Comparison of ENCODE assay signal across 1 cellular context in genomic region chr2:10120158-10120937, GRCh38.
TF ChIP-seq lines count a peak whose summit lies in the region.

No MANE protein-coding gene starts in this region.

TF ChIP-seq in HepG2, 621 proteins besides CTCF, POLR2A, EP300 and RAD21 (continued from another document and continues in another):
- TF ChIP-seq ZNF761 (CRISPR knock-in tag; conservative IDR thresholded peaks at IDR 0.05): peak; percentile 83; the same call in 1 of the 2 replicates
- TF ChIP-seq ARID4A (CRISPR knock-in tag; IDR thresholded peaks at IDR 0.05; ENCODE audit: borderline replicate concordance): peak; percentile 97
- TF ChIP-seq YEATS4 (CRISPR knock-in tag; IDR thresholded peaks at IDR 0.05; ENCODE audit: borderline replicate concordance): peak; percentile 99
- peak; percentile 81; the same call in 1 of the 2 replicates for TF ChIP-seq NFKB2 (CRISPR knock-in tag; IDR thresholded peaks at IDR 0.05; ENCODE audit: borderline replicate concordance)
- TF ChIP-seq, protein P1, sequence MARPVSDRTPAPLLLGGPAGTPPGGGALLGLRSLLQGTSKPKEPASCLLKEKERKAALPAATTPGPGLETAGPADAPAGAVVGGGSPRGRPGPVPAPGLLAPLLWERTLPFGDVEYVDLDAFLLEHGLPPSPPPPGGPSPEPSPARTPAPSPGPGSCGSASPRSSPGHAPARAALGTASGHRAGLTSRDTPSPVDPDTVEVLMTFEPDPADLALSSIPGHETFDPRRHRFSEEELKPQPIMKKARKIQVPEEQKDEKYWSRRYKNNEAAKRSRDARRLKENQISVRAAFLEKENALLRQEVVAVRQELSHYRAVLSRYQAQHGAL (CRISPR knock-in tag; IDR thresholded peaks at IDR 0.05; ENCODE audit: not compliant biosample characterization): peak; percentile 84
- peak; percentile 78 for TF ChIP-seq IRX3 (CRISPR knock-in tag; IDR thresholded peaks at IDR 0.05; ENCODE audit: borderline replicate concordance, low read depth)
- peak; percentile 96 for TF ChIP-seq PATZ1 (CRISPR knock-in tag; IDR thresholded peaks at IDR 0.05)
- no peak for TF ChIP-seq ZNF12 (CRISPR knock-in tag; IDR thresholded peaks at IDR 0.05)
- peak; percentile 49; the same call in 1 of the 2 replicates for TF ChIP-seq SNAI1 (CRISPR knock-in tag; IDR thresholded peaks at IDR 0.05; ENCODE audit: borderline replicate concordance)
- peak; percentile 74; the same call in 1 of the 2 replicates for TF ChIP-seq YEATS2 (CRISPR knock-in tag; IDR thresholded peaks at IDR 0.05; ENCODE audit: borderline replicate concordance)
- peak; percentile 96 for TF ChIP-seq UBTF (CRISPR knock-in tag; IDR thresholded peaks at IDR 0.05)
- no peak; the same call in 1 of the 2 replicates for TF ChIP-seq HOXA9 (CRISPR knock-in tag; IDR thresholded peaks at IDR 0.05; ENCODE audit: borderline replicate concordance)
- TF ChIP-seq ZNF605 (CRISPR knock-in tag; IDR thresholded peaks at IDR 0.05): peak; percentile 94
- TF ChIP-seq ZNF225 (CRISPR knock-in tag; IDR thresholded peaks at IDR 0.05): peak; percentile 27; the same call in 1 of the 2 replicates
- TF ChIP-seq ZKSCAN5 (CRISPR knock-in tag; IDR thresholded peaks at IDR 0.05): 0 out of 2 replicates have a peak, but pooled peaks have one; percentile 68
- no peak for TF ChIP-seq TCF12 (IDR thresholded peaks at IDR 0.05)
- TF ChIP-seq TCF12 (CRISPR knock-in tag; IDR thresholded peaks at IDR 0.05): peak; percentile 79; the same call in 1 of the 2 replicates
- peak; percentile 84; the same call in 1 of the 2 replicates for TF ChIP-seq THYN1 (CRISPR knock-in tag; IDR thresholded peaks at IDR 0.05; ENCODE audit: borderline replicate concordance, low read depth)
- TF ChIP-seq ZSCAN22 (CRISPR knock-in tag; IDR thresholded peaks at IDR 0.05): peak; percentile 83
- TF ChIP-seq GATA4 (IDR thresholded peaks at IDR 0.05; ENCODE audit: borderline replicate concordance, low read depth): no peak; the same call in 1 of the 2 replicates
- TF ChIP-seq ZNF773 (CRISPR knock-in tag; IDR thresholded peaks at IDR 0.05; ENCODE audit: borderline replicate concordance): peak; percentile 91
- peak; percentile 93 for TF ChIP-seq PHF21A (CRISPR knock-in tag; IDR thresholded peaks at IDR 0.05)
- no peak for TF ChIP-seq RFX1 (IDR thresholded peaks at IDR 0.05)
- peak; percentile 23 for TF ChIP-seq U2AF1 (optimal IDR thresholded peaks at IDR 0.05; ENCODE audit: low read depth, low read length)
- no peak for TF ChIP-seq NONO (IDR thresholded peaks at IDR 0.05)
- peak; percentile 88 for TF ChIP-seq NONO (CRISPR knock-in tag; conservative IDR thresholded peaks at IDR 0.05)
- no peak; the same call in 1 of the 2 replicates for TF ChIP-seq PITX1 (CRISPR knock-in tag; IDR thresholded peaks at IDR 0.05)
- peak; percentile 39 to 51 for TF ChIP-seq NR2F1 (CRISPR knock-in tag; IDR thresholded peaks at IDR 0.05)
- peak; percentile 75 for TF ChIP-seq ZBTB7B (CRISPR knock-in tag; IDR thresholded peaks at IDR 0.05)
- peak; percentile 90 for TF ChIP-seq HNRNPLL (IDR thresholded peaks at IDR 0.05; ENCODE audit: low read depth, low read length, poor library complexity, severe bottlenecking)
- TF ChIP-seq TBX2 (CRISPR knock-in tag; IDR thresholded peaks at IDR 0.05; ENCODE audit: borderline replicate concordance): peak; percentile 92; the same call in 1 of the 2 replicates
- TF ChIP-seq ZBTB1 (CRISPR knock-in tag; IDR thresholded peaks at IDR 0.05; ENCODE audit: borderline replicate concordance): peak; percentile 86
- TF ChIP-seq CENPT (CRISPR knock-in tag; IDR thresholded peaks at IDR 0.05; ENCODE audit: low read depth): no peak
- no peak; the same call in 1 of the 2 replicates for TF ChIP-seq TEAD2 (CRISPR knock-in tag; IDR thresholded peaks at IDR 0.05)
- 0 out of 2 replicates have a peak, but pooled peaks have one; percentile 29 for TF ChIP-seq ZNF101 (CRISPR knock-in tag; IDR thresholded peaks at IDR 0.05; ENCODE audit: borderline replicate concordance, low read depth)
- TF ChIP-seq TBL1XR1 (IDR thresholded peaks at IDR 0.05; ENCODE audit: borderline replicate concordance, low read length, partially characterized antibody): peak; percentile 75
- TF ChIP-seq ZFX (CRISPR knock-in tag; IDR thresholded peaks at IDR 0.05; ENCODE audit: low read depth): peak; percentile 88
- peak; percentile 82 for TF ChIP-seq ELF3 (CRISPR knock-in tag; IDR thresholded peaks at IDR 0.05)
- peak; percentile 90 for TF ChIP-seq ZNF776 (CRISPR knock-in tag; IDR thresholded peaks at IDR 0.05)
- peak; percentile 86 for TF ChIP-seq JUND (CRISPR knock-in tag; IDR thresholded peaks at IDR 0.05)
- peak; percentile 89 for TF ChIP-seq RNF2 (conservative IDR thresholded peaks at IDR 0.05; ENCODE audit: low read depth)
- TF ChIP-seq TRIM22 (IDR thresholded peaks at IDR 0.05): no peak
- TF ChIP-seq KLF16 (CRISPR knock-in tag; IDR thresholded peaks at IDR 0.05): peak in 1 of 2 experiments; percentile 96; a peak in 2 of 4 replicates
- peak; percentile 84; the same call in 1 of the 2 replicates for TF ChIP-seq ZNF616 (CRISPR knock-in tag; IDR thresholded peaks at IDR 0.05; ENCODE audit: low read depth)
- peak; percentile 86 for TF ChIP-seq ISL2 (CRISPR knock-in tag; IDR thresholded peaks at IDR 0.05)
- 0 out of 2 replicates have a peak, but pooled peaks have one; percentile 51 for TF ChIP-seq FOXJ3 (CRISPR knock-in tag; IDR thresholded peaks at IDR 0.05; ENCODE audit: borderline replicate concordance)
- TF ChIP-seq MXI1 (IDR thresholded peaks at IDR 0.05; ENCODE audit: borderline replicate concordance, low read depth, low read length): peak; percentile 92; the same call in 1 of the 3 replicates
- peak; percentile 89 for TF ChIP-seq E2F1 (CRISPR knock-in tag; IDR thresholded peaks at IDR 0.05)
- peak; percentile 86; the same call in 1 of the 2 replicates for TF ChIP-seq ZNF124 (CRISPR knock-in tag; IDR thresholded peaks at IDR 0.05)
- TF ChIP-seq GATAD2A (CRISPR knock-in tag; IDR thresholded peaks at IDR 0.05): peak; percentile 64; the same call in 1 of the 2 replicates
- TF ChIP-seq REPIN1 (CRISPR knock-in tag; IDR thresholded peaks at IDR 0.05; ENCODE audit: borderline replicate concordance, low read depth): peak; percentile 80
- TF ChIP-seq KMT2B (CRISPR knock-in tag; IDR thresholded peaks at IDR 0.05): peak; percentile 74
- TF ChIP-seq ZXDC (CRISPR knock-in tag; IDR thresholded peaks at IDR 0.05): 0 out of 2 replicates have a peak, but pooled peaks have one; percentile 11
- peak; percentile 41; the same call in 1 of the 2 replicates for TF ChIP-seq ZNF780A (CRISPR knock-in tag; IDR thresholded peaks at IDR 0.05)
- TF ChIP-seq BCL6 (CRISPR knock-in tag; IDR thresholded peaks at IDR 0.05): peak; percentile 47
- peak; percentile 84 for TF ChIP-seq HDAC2 (CRISPR knock-in tag; IDR thresholded peaks at IDR 0.05)
- TF ChIP-seq GTF3A (CRISPR knock-in tag; conservative IDR thresholded peaks at IDR 0.05): peak; percentile 88; the same call in 1 of the 2 replicates
- TF ChIP-seq ZC3H13 (CRISPR knock-in tag; IDR thresholded peaks at IDR 0.05): no peak; the same call in none of the 2 replicates
- TF ChIP-seq ZMYM3 (CRISPR knock-in tag; IDR thresholded peaks at IDR 0.05): peak; percentile 78
